Comparison of ENCODE assay signal across 2 cellular contexts in the genomic region with DNA sequence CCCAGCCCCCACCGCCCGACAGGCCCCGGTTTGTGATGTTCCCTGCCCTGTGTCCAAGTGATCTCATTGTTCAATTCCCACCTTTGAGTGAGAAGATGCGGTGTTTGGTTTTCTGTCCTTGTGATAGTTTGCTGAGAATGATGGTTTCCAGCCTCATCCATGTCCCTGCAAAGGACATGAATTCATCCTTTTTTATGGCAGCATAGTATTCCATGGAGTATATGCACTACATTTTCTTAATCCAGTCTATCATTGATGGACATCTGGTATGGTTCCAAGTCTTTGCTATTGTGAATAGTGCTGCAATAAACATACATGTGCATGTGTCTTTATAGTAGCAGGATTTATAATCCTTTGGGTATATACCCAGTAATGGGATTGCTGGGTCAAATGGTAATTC.
DNase-seq lines count a peak whose midpoint lies in the region; ATAC-seq, FAIRE-seq and TF ChIP-seq lines count a peak whose summit lies in the region.
"Not testable (repeated sequence)": the region's sequence is repeated elsewhere in the genome, so short reads cannot be mapped to it uniquely, and the experiment has no call there.

No MANE protein-coding gene starts in this region.

- not testable (repeated sequence) for TF ChIP-seq EP300 in K562 (IDR thresholded peaks at IDR 0.05; ENCODE audit: low read length)

- intact Hi-C loops in K562 (cut with micrococcal nuclease), result not testable (repeated sequence)

- not testable (repeated sequence) for H4K20me1 ChIP-seq in K562 (replicated peaks; ENCODE audit: control insufficient read depth, insufficient read depth, low read length)

- H3K9ac ChIP-seq in K562 (ENCODE audit: insufficient read depth in 1 of 2, low read depth in 2 of 2, low read length in 2 of 2), result not testable (repeated sequence)

- H3K4me1 ChIP-seq in HEK293 (ENCODE audit: control insufficient read depth, insufficient read depth, low read length); K562 (replicated peaks in 1 of 2; ENCODE audit: control insufficient read depth in 2 of 2, insufficient read depth in 2 of 2, low read length in 2 of 2): not testable (repeated sequence)

- not testable (repeated sequence) for H2AFZ ChIP-seq in K562 (ENCODE audit: low read depth, low read length)

- CTCF ChIA-PET in HEK293 (lab: Yijun Ruan, JAX); K562 (lab: Yijun Ruan, JAX; ENCODE audit: low intra/inter-chr PET ratio): not testable (repeated sequence)

- TF ChIP-seq POLR2A in K562 (conservative IDR thresholded peaks at IDR 0.05), result not testable (repeated sequence)

- WGBS in K562 (ENCODE audit: insufficient coverage, low coverage, missing lambda C conversion rate), result 2% methylated on average over 4 of the region's 4 CpGs

- not testable (repeated sequence) for H3K4me3 ChIP-seq in HEK293 (ENCODE audit: low read depth, low read length); K562

- not testable (repeated sequence) for H3K27me3 ChIP-seq in K562 (ENCODE audit: control insufficient read depth in 2 of 2, insufficient read depth in 2 of 2, low read length in 2 of 2)

- H3K9me3 ChIP-seq in HEK293 (ENCODE audit: control insufficient read depth, insufficient read depth, low read depth, low read length); K562 (replicated peaks; ENCODE audit: control insufficient read depth, insufficient read depth, low read depth, low read length): not testable (repeated sequence)

- POLR2A ChIA-PET in HEK293 (lab: Yijun Ruan, JAX); K562 (lab: Yijun Ruan, JAX): not testable (repeated sequence)

- H3K9me1 ChIP-seq in K562 (ENCODE audit: control insufficient read depth, insufficient read depth, low read length), result not testable (repeated sequence)

- TF ChIP-seq RAD21 in K562 (CRISPR knock-in tag; conservative IDR thresholded peaks at IDR 0.05 in 1 of 2, IDR thresholded peaks at IDR 0.05 in 1 of 2), result not testable (repeated sequence)

- H3K4me2 ChIP-seq in K562 (ENCODE audit: insufficient read depth, low read length), result not testable (repeated sequence)

- not testable (repeated sequence) for TF ChIP-seq CTCF in HEK293 (tag by site-specific recombination; IDR thresholded peaks at IDR 0.05); K562 (IDR thresholded peaks at IDR 0.05 in 2 of 3, conservative IDR thresholded peaks at IDR 0.05 in 1 of 3; ENCODE audit: insufficient read depth in 2 of 3, low read depth in 1 of 3, low read length in 3 of 3)

- not testable (repeated sequence) for H3K36me3 ChIP-seq in HEK293 (ENCODE audit: control insufficient read depth in 2 of 2, insufficient read depth in 1 of 2, low read length in 2 of 2); K562 (ENCODE audit: control insufficient read depth, insufficient read depth, low read length)

- in situ Hi-C loops in K562 (cut with MboI), result not testable (repeated sequence)

- H3K27ac ChIP-seq in HEK293 (ENCODE audit: extremely low read depth, low read depth, low read length); K562 (ENCODE audit: extremely low read depth, low read depth, low read length): not testable (repeated sequence)

- BruUV-seq in K562 (replicated peaks; lab: Mats Ljungman, UMichigan), result not testable (repeated sequence)

- not testable (repeated sequence) for FAIRE-seq in K562 (lab: Jason Lieb, UNC)

- not testable (repeated sequence) for ATAC-seq in K562

- DNase-seq in K562 (ENCODE audit: extremely low read depth in 1 of 4, low spot score in 3 of 4), result not testable (repeated sequence)

- not testable (repeated sequence) for H3K79me2 ChIP-seq in K562 (ENCODE audit: control insufficient read depth, insufficient read depth, low read length)

TF ChIP-seq in HEK293, 187 proteins besides CTCF, POLR2A, EP300 and RAD21:
- TF ChIP-seq ZNF146 (tag by site-specific recombination; IDR thresholded peaks at IDR 0.05), result peak; percentile 85

TF ChIP-seq in K562, 482 proteins besides CTCF, POLR2A, EP300 and RAD21:
- TF ChIP-seq ZNF146 (CRISPR knock-in tag; IDR thresholded peaks at IDR 0.05; ENCODE audit: unreplicated experiment), result peak; percentile 53
TF ChIP-seq in K562: peak in this region for 1; not testable (repeated sequence) for 481.
